23 cellular contexts compared by ENCODE assay signal in genomic region chr10:125883198-125883597, GRCh38. TPM values are rescaled to one million over a fixed set of nuclear protein-coding genes. Genes with fewer than 3 reads are reported as not detected.
DNase-seq lines count a peak whose midpoint lies in the region; ATAC-seq, FAIRE-seq and TF ChIP-seq lines count a peak whose summit lies in the region.
"Had no signal": no experiment of that assay in that cellular context is flagged by ENCODE, and none has a peak within 500 bp of the region (broad histone marks: within the 10 kb centered on the region; RNA-seq: fewer than 3 reads in every experiment).

No MANE protein-coding gene starts in this region.

- ATAC-seq in A549: no peak
- peak; percentile 67 for ATAC-seq in left ventricle myocardium superior
- no peak for ATAC-seq in HG03378 (IDR thresholded peaks at IDR 0.05; ENCODE audit: unreplicated experiment)

- CTCF ChIA-PET in A549 (lab: Yijun Ruan, JAX): interaction anchor here (1.2 to 3.5 kb wide), 2 partner anchors 15 to 23 kb away, joined by 3 to 17 read pairs; no protein-coding TSS in a partner anchor

- no peak overlapping the region for H3K4me3 ChIP-seq in A549
- H3K4me3 ChIP-seq: BLaER1, GM23248 had no signal

- H3K9me3 ChIP-seq in A549: peaks cover 2% of the 10 kb centered on the region; the same call in 1 of the 3 replicates

- POLR2A ChIA-PET in A549 (lab: Yijun Ruan, JAX): no interaction called here

- H3K4me1 ChIP-seq in A549: peaks cover 52% of the 10 kb centered on the region
- H3K4me1 ChIP-seq: BLaER1 had no signal

- TF ChIP-seq RAD21 in A549 (conservative IDR thresholded peaks at IDR 0.05 in 1 of 2, IDR thresholded peaks at IDR 0.05 in 1 of 2): no peak

- TF ChIP-seq CTCF in A549 (IDR thresholded peaks at IDR 0.05): no peak

- TF ChIP-seq EP300 in A549 (IDR thresholded peaks at IDR 0.05): no peak

- no peak for TF ChIP-seq POLR2A in A549 (IDR thresholded peaks at IDR 0.05; ENCODE audit: low read length)

- peak overlapping the region; percentile 52 for H3K4me2 ChIP-seq in A549
- H3K4me2 ChIP-seq: BLaER1 had no signal

- no peak for FAIRE-seq in A549 (lab: Jason Lieb, UNC)
- FAIRE-seq in RCC 7860 (lab: Jason Lieb, UNC): no peak
- FAIRE-seq: A204.1, GM19239 had no signal

- 0 out of 6 replicates have a peak overlapping the region, but pooled peaks of 1 of the 2 experiments have one; percentile 7 for H3K27ac ChIP-seq in A549
- H3K27ac ChIP-seq: BLaER1, GM23248 had no signal

- DNase-seq in A549 (ENCODE audit: low read depth in 1 of 2, low spot score in 1 of 2) (no peak), RCC 7860 (ENCODE audit: low spot score) (peak; percentile 45), left ventricle myocardium superior (no peak), myocyte (ENCODE audit: low read depth) (peak; percentile 91), T-helper 9 cell (no peak), globus pallidus (ENCODE audit: low spot score) (no peak)
- DNase-seq: CD4-positive, alpha-beta memory T cell; DMS153; GF-D8; HCEC 1CT; KBM-7; NCI-H1105 treated with DMSO at 0.1 percent for 48 hours; NCI-H1694 treated with DMSO at 0.1 percent for 48 hours; NCI-H2107; NCI-H510A; NCI-H774; RPMI8226 had no signal

- WGBS in A549 (ENCODE audit: missing lambda C conversion rate): 72% methylated on average over 3 of the region's 3 CpGs

- intact Hi-C loops in left ventricle myocardium superior (cut with micrococcal nuclease): no loop called here

TF ChIP-seq in A549, 52 proteins besides CTCF, POLR2A, EP300 and RAD21:
- no peak for TF ChIP-seq JUNB (IDR thresholded peaks at IDR 0.05)
- TF ChIP-seq CEBPB (IDR thresholded peaks at IDR 0.05): 0 out of 4 replicates have a peak, but pooled peaks of 1 of the 2 experiments have one; percentile 13

RNA-seq across cellular contexts. Expression of gene DHX32, which starts 2.1 kb away (rescaled TPM):
- polyA plus RNA-seq in A549 (2011; rRNA removed) (59.2 and 61.8 TPM in 2 replicates), A549 (2017; fragmentation: RNase III; extraction: RNeasy Plus Mini Kit Qiagen cat#74134 plus additional on column Dnase treatment) (28.2 to 40.5 TPM (median 37.4 TPM) in 3 replicates)
- polyA plus RNA-seq in A549 (2012; cell fraction: cytosol; rRNA removed): 14.3 and 16.2 TPM in 2 replicates
- 10.0 and 15.6 TPM in 2 replicates for polyA plus RNA-seq in A549 (2012; cell fraction: nucleus; rRNA removed)
- polyA minus RNA-seq in A549 (2011; rRNA and poly(A)+ RNA removed): 32.2 and 34.6 TPM in 2 replicates
- total RNA-seq in left ventricle myocardium superior (48.1 TPM), myocyte (51.7 and 62.3 TPM in 2 replicates)
- polyA plus RNA-seq in myocyte (2012): 22.2 TPM

RNA-seq across cellular contexts. Expression of gene FANK1, which starts 13.2 kb away (rescaled TPM):
- 4.3 and 5.3 TPM in 2 replicates for polyA plus RNA-seq in A549 (2011; rRNA removed)
- 1.6 and 2.1 TPM in 2 replicates for polyA plus RNA-seq in A549 (2012; cell fraction: cytosol; rRNA removed)
- 1.8 and 5.4 TPM in 2 replicates for polyA plus RNA-seq in A549 (2012; cell fraction: nucleus; rRNA removed)
- 3.4 to 5.6 TPM (median 4.1 TPM) in 3 replicates for polyA plus RNA-seq in A549 (2017; fragmentation: RNase III; extraction: RNeasy Plus Mini Kit Qiagen cat#74134 plus additional on column Dnase treatment)
- polyA minus RNA-seq in A549 (2011; rRNA and poly(A)+ RNA removed): 3.9 and 5.4 TPM in 2 replicates
- 0.35 TPM for total RNA-seq in left ventricle myocardium superior
- total RNA-seq in myocyte: 1.4 and 2.5 TPM in 2 replicates
- 4.4 TPM for polyA plus RNA-seq in myocyte (2012)
- total RNA-seq: OCI-LY7 had no signal
- polyA plus RNA-seq: CD4-positive, alpha-beta memory T cell had no signal

RNA-seq across cellular contexts. Expression of gene BCCIP, which starts 59.9 kb away (rescaled TPM):
- 74.0 and 130 TPM in 2 replicates for polyA plus RNA-seq in A549 (2011; rRNA removed)
- polyA plus RNA-seq in A549 (2012; cell fraction: cytosol; rRNA removed): 34.7 and 47.0 TPM in 2 replicates
- 9.4 and 14.5 TPM in 2 replicates for polyA plus RNA-seq in A549 (2012; cell fraction: nucleus; rRNA removed)
- 140 to 170 TPM (median 142 TPM) in 3 replicates for polyA plus RNA-seq in A549 (2017; fragmentation: RNase III; extraction: RNeasy Plus Mini Kit Qiagen cat#74134 plus additional on column Dnase treatment)
- polyA minus RNA-seq in A549 (2011; rRNA and poly(A)+ RNA removed): 18.0 and 21.0 TPM in 2 replicates
- 43.4 TPM for total RNA-seq in left ventricle myocardium superior
- total RNA-seq in myocyte: 74.6 and 74.9 TPM in 2 replicates
- 32.5 TPM for polyA plus RNA-seq in myocyte (2012)

Comparison
In these comparisons a context has a peak if more than half of its experiments do, and no peak if none do; other contexts are left out.
1. DNase-seq: peak in RCC 7860 (single experiment) and myocyte (single experiment); none in A549 (0 of 2), left ventricle myocardium superior (single experiment), T-helper 9 cell (single experiment) and globus pallidus (single experiment).